In the genomic region with DNA sequence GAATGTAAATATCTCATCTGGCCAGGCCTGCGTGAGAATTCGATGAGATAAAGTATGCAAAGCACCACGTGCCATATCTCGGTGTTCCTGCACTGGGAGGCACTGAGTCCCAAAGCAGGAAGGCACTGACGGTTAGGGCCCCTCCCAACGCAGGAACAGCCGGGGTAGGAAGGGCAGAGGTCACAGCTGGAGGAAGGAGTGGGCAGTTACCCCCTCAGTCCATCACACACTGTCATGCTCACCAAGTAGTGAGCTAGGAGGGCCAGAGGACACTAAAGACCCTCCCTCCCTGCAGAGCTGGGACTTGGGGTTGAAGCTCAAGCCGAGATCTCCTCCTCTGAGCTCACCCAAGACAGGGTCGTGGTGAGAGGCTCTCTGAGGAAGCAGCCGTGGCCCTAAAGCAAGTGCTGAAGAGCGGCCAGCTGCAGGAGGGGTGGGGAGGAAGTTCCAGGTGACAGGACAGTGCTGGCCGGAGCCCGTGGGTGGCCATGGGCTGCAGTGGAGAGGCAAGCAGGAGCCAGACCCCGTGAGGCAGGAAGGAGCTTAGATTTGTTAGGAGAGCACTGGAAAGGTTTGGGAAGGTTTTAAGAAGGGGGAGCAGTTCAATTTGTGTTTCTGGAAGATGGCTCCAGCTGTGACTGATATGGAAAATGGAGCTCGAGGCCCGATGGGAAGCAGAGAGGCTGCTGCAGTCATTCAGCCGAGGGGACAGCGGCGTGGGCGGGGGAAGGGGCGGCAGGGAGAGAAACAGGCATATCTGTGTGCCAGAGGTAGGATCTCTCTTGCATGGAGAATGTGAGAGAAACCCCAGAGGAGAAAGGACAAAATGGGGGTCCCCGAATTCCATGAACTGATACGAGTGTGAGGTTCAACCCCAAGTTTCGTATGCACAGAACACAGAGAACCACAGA, we compare ENCODE assay signal across 21 cellular contexts. TPM values are rescaled to one million over a fixed set of nuclear protein-coding genes. Genes with fewer than 3 reads are reported as not detected.
DNase-seq lines count a peak whose midpoint lies in the region; ATAC-seq, FAIRE-seq and TF ChIP-seq lines count a peak whose summit lies in the region.
"Had no signal": no experiment of that assay in that cellular context is flagged by ENCODE, and none has a peak within 500 bp of the region (broad histone marks: within the 10 kb centered on the region; RNA-seq: fewer than 3 reads in every experiment).

No MANE protein-coding gene starts in this region.

- H3F3A ChIP-seq in smooth muscle cell (ENCODE audit: low read depth): no peaks in the 10 kb centered on the region

- H3K9me1 ChIP-seq in K562 (ENCODE audit: control insufficient read depth, insufficient read depth, low read length) (no peaks in the 10 kb centered on the region), keratinocyte (ENCODE audit: control insufficient read depth, extremely low read depth, insufficient read depth, low read length) (no peaks in the 10 kb centered on the region)

- TF ChIP-seq POLR2A in K562 (conservative IDR thresholded peaks at IDR 0.05) (no peak), stomach (IDR thresholded peaks at IDR 0.05) (no peak)

- WGBS in K562 (ENCODE audit: insufficient coverage, low coverage, missing lambda C conversion rate): 49% methylated on average over 20 of the region's 24 CpGs
- 60 to 70% (median 64%) methylated on average over 22 to 24 of the region's 24 CpGs for WGBS in stomach, 5 donors
- WGBS in smooth muscle cell (ENCODE audit: low lambda C conversion rate): 90% methylated on average over 24 of the region's 24 CpGs

- TF ChIP-seq RAD21 in K562 (CRISPR knock-in tag; conservative IDR thresholded peaks at IDR 0.05 in 1 of 2, IDR thresholded peaks at IDR 0.05 in 1 of 2): no peak

- H4K20me1 ChIP-seq in K562 (replicated peaks; ENCODE audit: control insufficient read depth, insufficient read depth, low read length): no peaks in the 10 kb centered on the region
- H4K20me1 ChIP-seq in keratinocyte (ENCODE audit: control insufficient read depth, extremely low read depth, insufficient read depth, low read length): no peaks in the 10 kb centered on the region
- no peaks in the 10 kb centered on the region for H4K20me1 ChIP-seq in smooth muscle cell (ENCODE audit: low read depth)

- peak overlapping the region; percentile 72 for H3K4me2 ChIP-seq in K562 (ENCODE audit: insufficient read depth, low read length)
- H3K4me2 ChIP-seq in keratinocyte (ENCODE audit: control insufficient read depth, extremely low read depth, insufficient read depth, low read depth, low read length): peak overlapping the region; percentile 68
- no peak overlapping the region for H3K4me2 ChIP-seq in smooth muscle cell

- BruUV-seq in K562 (replicated peaks; lab: Mats Ljungman, UMichigan): no TSS peak

- CTCF ChIA-PET in K562 (lab: Yijun Ruan, JAX; ENCODE audit: low intra/inter-chr PET ratio): no interaction called here

- FAIRE-seq in K562 (lab: Jason Lieb, UNC) (peak; percentile 46), keratinocyte (lab: Jason Lieb, UNC) (no peak)
- FAIRE-seq: G401.6, GM12891 had no signal

- intact Hi-C loops in K562 (cut with micrococcal nuclease) (no loop called here), sciatic nerve (cut with DNase I) (no loop called here), stomach (cut with DNase I; ENCODE audit: low total_unique reads) (no loop called here)

- H3K79me2 ChIP-seq in K562 (ENCODE audit: control insufficient read depth, insufficient read depth, low read length): no peaks in the 10 kb centered on the region
- H3K79me2 ChIP-seq in keratinocyte (ENCODE audit: control insufficient read depth, insufficient read depth, low read length): no peaks in the 10 kb centered on the region
- H3K79me2 ChIP-seq in smooth muscle cell (ENCODE audit: low read depth): no peaks in the 10 kb centered on the region

- POLR2A ChIA-PET in K562 (lab: Yijun Ruan, JAX): interaction anchor here (0.6 to 1.2 kb wide), 4 partner anchors 9 to 50 kb away, joined by 3 to 4 read pairs (median 4); no protein-coding TSS in a partner anchor

- H3K9ac ChIP-seq in K562 (ENCODE audit: insufficient read depth in 1 of 2, low read depth in 2 of 2, low read length in 2 of 2): peak overlapping the region; percentile 46 to 75
- no peak overlapping the region for H3K9ac ChIP-seq in keratinocyte (ENCODE audit: control insufficient read depth, extremely low read depth, insufficient read depth, low read length)
- H3K9ac ChIP-seq in smooth muscle cell (ENCODE audit: low read depth): no peak overlapping the region

- dilution Hi-C loops in keratinocyte (cut with MboI; ENCODE audit: extremely low pct_ligation_motif_present, low sequenced_read_pairs): no loop called here

- DNase-seq in NCI-H526 treated with DMSO at 0.1 percent for 48 hours (lab: John Stamatoyannopoulos, UW) (peak; percentile 3), K562 (ENCODE audit: extremely low read depth in 1 of 4, low spot score in 3 of 4) (peak in 3 of 4 experiments; percentile 25 to 65 (median 48)), keratinocyte (ENCODE audit: low read depth, low spot score) (no peak), sciatic nerve (ENCODE audit: low spot score) (peak; percentile 32), stomach (no peak), smooth muscle cell (lab: John Stamatoyannopoulos, UW; ENCODE audit: unreplicated experiment) (no peak)
- DNase-seq: activated CD4-positive, alpha-beta T cell treated with anti-CD3 and anti-CD28 coated beads for 48 hours; activated naive CD8-positive, alpha-beta T cell treated with anti-CD3 and anti-CD28 coated beads for 36 hours; AML-193; brain microvascular endothelial cell; H7; mammary epithelial cell; MG63; NCI-H1694; NCI-H446; SIG-M5; substantia nigra had no signal

- peak; percentile 39; the same call in 1 of the 2 replicates for TF ChIP-seq EP300 in K562 (IDR thresholded peaks at IDR 0.05; ENCODE audit: low read length)
- no peak for TF ChIP-seq EP300 in stomach (IDR thresholded peaks at IDR 0.05)

- H3K27me3 ChIP-seq in K562 (ENCODE audit: control insufficient read depth in 2 of 2, insufficient read depth in 2 of 2, low read length in 2 of 2): no peaks in the 10 kb centered on the region
- H3K27me3 ChIP-seq in keratinocyte (ENCODE audit: control insufficient read depth, extremely low read depth, insufficient read depth, low read length): no peaks in the 10 kb centered on the region
- no peaks in the 10 kb centered on the region for H3K27me3 ChIP-seq in stomach
- H3K27me3 ChIP-seq in smooth muscle cell (ENCODE audit: low read depth): no peaks in the 10 kb centered on the region
- H3K27me3 ChIP-seq: brain microvascular endothelial cell, MG63 had no signal

- H2AFZ ChIP-seq in K562 (ENCODE audit: low read depth, low read length) (peak overlapping the region; percentile 87), keratinocyte (ENCODE audit: control insufficient read depth, low read length) (peak overlapping the region; percentile 76), smooth muscle cell (ENCODE audit: low read depth) (no peak overlapping the region)

- H3K36me3 ChIP-seq in K562 (ENCODE audit: control insufficient read depth, insufficient read depth, low read length) (peaks cover 15% of the 10 kb centered on the region; the same call in 2 of the 3 replicates), keratinocyte (ENCODE audit: control insufficient read depth in 2 of 2, extremely low read depth in 1 of 2, insufficient read depth in 2 of 2, low read length in 2 of 2) (peaks cover 0 to 2% of the 10 kb centered on the region in 2 experiments), stomach (no peaks in the 10 kb centered on the region), smooth muscle cell (ENCODE audit: low read depth) (no peaks in the 10 kb centered on the region)
- H3K36me3 ChIP-seq: brain microvascular endothelial cell, MG63 had no signal

- TF ChIP-seq CTCF in K562 (IDR thresholded peaks at IDR 0.05 in 2 of 3, conservative IDR thresholded peaks at IDR 0.05 in 1 of 3; ENCODE audit: insufficient read depth in 2 of 3, low read depth in 1 of 3, low read length in 3 of 3): no peak
- no peak for TF ChIP-seq CTCF in keratinocyte (optimal IDR thresholded peaks at IDR 0.05 in 1 of 3, IDR thresholded peaks at IDR 0.05 in 1 of 3, conservative IDR thresholded peaks at IDR 0.05 in 1 of 3; ENCODE audit: extremely low read depth in 1 of 3, insufficient read depth in 2 of 3, low read length in 3 of 3)
- no peak for TF ChIP-seq CTCF in stomach (IDR thresholded peaks at IDR 0.05)
- TF ChIP-seq CTCF in smooth muscle cell (IDR thresholded peaks at IDR 0.05; ENCODE audit: borderline replicate concordance, insufficient read depth, poor library complexity, severe bottlenecking): no peak

- no peak overlapping the region for H3K4me3 ChIP-seq in K562
- peak overlapping the region in 1 of 3 experiments; percentile 25 for H3K4me3 ChIP-seq in keratinocyte (ENCODE audit: control insufficient read depth in 2 of 3, extremely low read depth in 1 of 3, insufficient read depth in 2 of 3, low read depth in 1 of 3, low read length in 3 of 3)
- no peak overlapping the region for H3K4me3 ChIP-seq in stomach
- H3K4me3 ChIP-seq in smooth muscle cell: no peak overlapping the region
- H3K4me3 ChIP-seq: MG63 had no signal

- ATAC-seq in K562 (peak; percentile 73), sciatic nerve (no peak), GM18511 (IDR thresholded peaks at IDR 0.05; ENCODE audit: unreplicated experiment) (no peak), GM19328 (IDR thresholded peaks at IDR 0.05; ENCODE audit: unreplicated experiment) (no peak)

- H3K27ac ChIP-seq in K562 (ENCODE audit: extremely low read depth, low read depth, low read length): peak overlapping the region; percentile 67
- H3K27ac ChIP-seq in keratinocyte (ENCODE audit: control insufficient read depth, insufficient read depth, low read length): no peak overlapping the region
- no peak overlapping the region for H3K27ac ChIP-seq in stomach
- H3K27ac ChIP-seq in smooth muscle cell (ENCODE audit: low read depth): no peak overlapping the region
- H3K27ac ChIP-seq: brain microvascular endothelial cell had no signal

- in situ Hi-C loops in K562 (cut with MboI): no loop called here

- H3K9me3 ChIP-seq in K562 (replicated peaks; ENCODE audit: control insufficient read depth, insufficient read depth, low read depth, low read length): peaks cover 6% of the 10 kb centered on the region; the same call in 1 of the 2 replicates
- peaks cover 1% of the 10 kb centered on the region for H3K9me3 ChIP-seq in keratinocyte (ENCODE audit: control insufficient read depth, low read depth, low read length)
- H3K9me3 ChIP-seq in stomach: peaks cover 0 to 6% (median 2%) of the 10 kb centered on the region in 4 donors
- no peaks in the 10 kb centered on the region for H3K9me3 ChIP-seq in smooth muscle cell (replicated peaks; ENCODE audit: low read depth)

- H3K4me1 ChIP-seq in K562 (replicated peaks in 1 of 2; ENCODE audit: control insufficient read depth in 2 of 2, insufficient read depth in 2 of 2, low read length in 2 of 2): peaks cover 9 to 20% of the 10 kb centered on the region in 2 experiments
- H3K4me1 ChIP-seq in keratinocyte (ENCODE audit: control insufficient read depth, extremely low read depth, insufficient read depth, low read length): peaks cover 13% of the 10 kb centered on the region
- H3K4me1 ChIP-seq in stomach: peaks cover 3 to 15% (median 13%) of the 10 kb centered on the region in 4 donors
- H3K4me1 ChIP-seq in smooth muscle cell (ENCODE audit: low read depth): no peaks in the 10 kb centered on the region

RNA-seq across cellular contexts. Expression of a gene that starts 27.0 kb away (rescaled TPM):
- 43.7 and 77.7 TPM in 2 replicates for total RNA-seq in K562 (2011; cell fraction: chromatin; rRNA removed; ENCODE audit: low replicate concordance)
- total RNA-seq in K562 (2011; cell fraction: nucleolus; rRNA removed): 48.7 and 57.2 TPM in 2 replicates
- 27.9 and 34.8 TPM in 2 replicates for total RNA-seq in K562 (2011; cell fraction: nucleoplasm; rRNA removed)
- total RNA-seq in K562 (2014; rRNA removed) (35.3 and 61.8 TPM in 2 replicates), K562 (2014; rRNA removed; fragmentation: Illumina TruSeq; extraction: Trizol) (14.2 and 16.4 TPM in 2 replicates), K562 (2015; rRNA removed; fragmentation: Illumina TruSeq; extraction: Trizol) (19.1 and 20.8 TPM in 2 replicates), K562 (2021) (69.7 and 69.9 TPM in 2 replicates), sciatic nerve (19.0 TPM), stomach (100 to 1,000 TPM in 1 of 5 donors, 10 to 100 TPM in 3, 1 to 10 TPM in 1; 9.2 to 210 (median 33.3) TPM), smooth muscle cell (9.9 and 17.0 TPM in 2 replicates)
- polyA plus RNA-seq in K562 (2011; rRNA removed) (12.3 and 33.1 TPM in 2 replicates), K562 (2014; fragmentation: Illumina TruSeq; extraction: Trizol) (20.3 and 41.8 TPM in 2 replicates), K562 (2014; fragmentation: Nextera tagmentation; extraction: Ambion mirVana) (1 to 10 TPM; 3.1 to 5.1 TPM), K562 (2014; rRNA removed) (31.9 and 34.0 TPM in 2 replicates), keratinocyte (10.1 to 33.5 TPM (median 16.3 TPM) in 3 replicates), stomach (10 to 100 TPM in 2 of 3 donors, 1 to 10 TPM in 1; 6.7 to 15.1 (median 10.2) TPM), smooth muscle cell (13.4 and 13.9 TPM in 2 replicates)
- 24.9 and 63.1 TPM in 2 replicates for polyA plus RNA-seq in K562 (2011; cell fraction: cytosol; rRNA removed)
- polyA plus RNA-seq in K562 (2011; cell fraction: nucleus; rRNA removed): 29.7 and 48.2 TPM in 2 replicates
- polyA plus RNA-seq in K562 (2012): 35.7 and 58.0 TPM in 2 replicates
- polyA minus RNA-seq in K562 (2011; rRNA and poly(A)+ RNA removed): 16.2 and 19.7 TPM in 2 replicates
- polyA minus RNA-seq in K562 (2011; cell fraction: cytosol; rRNA and poly(A)+ RNA removed): 41.6 and 44.6 TPM in 2 replicates
- polyA minus RNA-seq in K562 (2011; cell fraction: nucleus; rRNA and poly(A)+ RNA removed): 20.3 and 25.7 TPM in 2 replicates
- 9.7 TPM for polyA plus RNA-seq in keratinocyte (2011; ENCODE audit: low read depth)
- polyA plus RNA-seq in keratinocyte (2011; cell fraction: cytosol; rRNA removed): 16.6 and 30.9 TPM in 2 replicates
- 26.2 and 40.3 TPM in 2 replicates for polyA plus RNA-seq in keratinocyte (2011; cell fraction: nucleus; rRNA removed)
- 10.4 and 29.6 TPM in 2 replicates for polyA plus RNA-seq in keratinocyte (2012; ENCODE audit: low replicate concordance)
- 18.5 to 56.8 TPM (median 25.8 TPM) in 3 replicates for polyA minus RNA-seq in keratinocyte
- polyA minus RNA-seq in keratinocyte (2011; cell fraction: cytosol; rRNA and poly(A)+ RNA removed): 50.3 TPM
- 33.9 and 34.2 TPM in 2 replicates for polyA minus RNA-seq in keratinocyte (2011; cell fraction: nucleus; rRNA and poly(A)+ RNA removed)

RNA-seq across cellular contexts. Expression of a gene that starts 27.6 kb away (rescaled TPM):
- 17.8 and 33.7 TPM in 2 replicates for total RNA-seq in K562 (2011; cell fraction: chromatin; rRNA removed; ENCODE audit: low replicate concordance)
- 20.3 and 21.8 TPM in 2 replicates for total RNA-seq in K562 (2011; cell fraction: nucleolus; rRNA removed)
- total RNA-seq in K562 (2011; cell fraction: nucleoplasm; rRNA removed): 13.3 and 14.8 TPM in 2 replicates
- total RNA-seq in K562 (2014; rRNA removed): 28.8 and 37.6 TPM in 2 replicates
- 7.7 and 10.5 TPM in 2 replicates for total RNA-seq in K562 (2014; rRNA removed; fragmentation: Illumina TruSeq; extraction: Trizol)
- 11.8 and 12.7 TPM in 2 replicates for total RNA-seq in K562 (2015; rRNA removed; fragmentation: Illumina TruSeq; extraction: Trizol)
- total RNA-seq in K562 (2021): 30.5 and 32.0 TPM in 2 replicates
- polyA plus RNA-seq in K562 (2011; rRNA removed): 8.2 and 15.3 TPM in 2 replicates
- 7.5 and 20.4 TPM in 2 replicates for polyA plus RNA-seq in K562 (2011; cell fraction: cytosol; rRNA removed)
- 8.1 and 20.7 TPM in 2 replicates for polyA plus RNA-seq in K562 (2011; cell fraction: nucleus; rRNA removed)
- polyA plus RNA-seq in K562 (2012): 13.9 and 25.5 TPM in 2 replicates
- polyA plus RNA-seq in K562 (2014; fragmentation: Illumina TruSeq; extraction: Trizol): 9.2 and 20.4 TPM in 2 replicates
- polyA plus RNA-seq in K562 (2014; fragmentation: Nextera tagmentation; extraction: Ambion mirVana): 1 to 10 TPM in 1 of 2 experiments, under 1 TPM in 1; 0.99 to 1.2 TPM
- 18.4 and 19.4 TPM in 2 replicates for polyA plus RNA-seq in K562 (2014; rRNA removed)
- 21.0 and 32.5 TPM in 2 replicates for polyA minus RNA-seq in K562 (2011; rRNA and poly(A)+ RNA removed)
- 11.3 and 17.8 TPM in 2 replicates for polyA minus RNA-seq in K562 (2011; cell fraction: cytosol; rRNA and poly(A)+ RNA removed)
- 8.5 and 9.8 TPM in 2 replicates for polyA minus RNA-seq in K562 (2011; cell fraction: nucleus; rRNA and poly(A)+ RNA removed)
- 10.2 to 14.2 TPM (median 10.8 TPM) in 3 replicates for polyA plus RNA-seq in keratinocyte
- 8.5 TPM for polyA plus RNA-seq in keratinocyte (2011; ENCODE audit: low read depth)
- polyA plus RNA-seq in keratinocyte (2011; cell fraction: cytosol; rRNA removed): 9.9 and 17.7 TPM in 2 replicates
- 14.7 and 17.8 TPM in 2 replicates for polyA plus RNA-seq in keratinocyte (2011; cell fraction: nucleus; rRNA removed)
- 5.8 and 23.3 TPM in 2 replicates for polyA plus RNA-seq in keratinocyte (2012; ENCODE audit: low replicate concordance)
- 10.0 to 30.0 TPM (median 25.4 TPM) in 3 replicates for polyA minus RNA-seq in keratinocyte
- polyA minus RNA-seq in keratinocyte (2011; cell fraction: cytosol; rRNA and poly(A)+ RNA removed): 24.4 TPM
- 8.1 and 15.0 TPM in 2 replicates for polyA minus RNA-seq in keratinocyte (2011; cell fraction: nucleus; rRNA and poly(A)+ RNA removed)
- 11.1 TPM for total RNA-seq in sciatic nerve
- total RNA-seq in stomach: 10 to 100 TPM in 4 of 5 donors, 1 to 10 TPM in 1; 4.5 to 45.8 (median 15.2) TPM
- 1 to 10 TPM; 5.0 to 9.3 (median 7.8) TPM for polyA plus RNA-seq in stomach
- total RNA-seq in smooth muscle cell: 5.3 and 6.7 TPM in 2 replicates
- polyA plus RNA-seq in smooth muscle cell: 9.6 and 10.1 TPM in 2 replicates

Comparison
In these comparisons a context has a peak if more than half of its experiments do, and no peak if none do; other contexts are left out.
1. DNase-seq: peak in NCI-H526 treated with DMSO at 0.1 percent for 48 hours (single experiment), K562 (3 of 4) and sciatic nerve (single experiment); none in keratinocyte (single experiment), stomach (single experiment) and smooth muscle cell (single experiment).
2. H3K9ac ChIP-seq: peak in K562 (2 of 2); none in keratinocyte (single experiment) and smooth muscle cell (single experiment).